Comparison of ENCODE assay signal across 1 cellular context in the genomic region with DNA sequence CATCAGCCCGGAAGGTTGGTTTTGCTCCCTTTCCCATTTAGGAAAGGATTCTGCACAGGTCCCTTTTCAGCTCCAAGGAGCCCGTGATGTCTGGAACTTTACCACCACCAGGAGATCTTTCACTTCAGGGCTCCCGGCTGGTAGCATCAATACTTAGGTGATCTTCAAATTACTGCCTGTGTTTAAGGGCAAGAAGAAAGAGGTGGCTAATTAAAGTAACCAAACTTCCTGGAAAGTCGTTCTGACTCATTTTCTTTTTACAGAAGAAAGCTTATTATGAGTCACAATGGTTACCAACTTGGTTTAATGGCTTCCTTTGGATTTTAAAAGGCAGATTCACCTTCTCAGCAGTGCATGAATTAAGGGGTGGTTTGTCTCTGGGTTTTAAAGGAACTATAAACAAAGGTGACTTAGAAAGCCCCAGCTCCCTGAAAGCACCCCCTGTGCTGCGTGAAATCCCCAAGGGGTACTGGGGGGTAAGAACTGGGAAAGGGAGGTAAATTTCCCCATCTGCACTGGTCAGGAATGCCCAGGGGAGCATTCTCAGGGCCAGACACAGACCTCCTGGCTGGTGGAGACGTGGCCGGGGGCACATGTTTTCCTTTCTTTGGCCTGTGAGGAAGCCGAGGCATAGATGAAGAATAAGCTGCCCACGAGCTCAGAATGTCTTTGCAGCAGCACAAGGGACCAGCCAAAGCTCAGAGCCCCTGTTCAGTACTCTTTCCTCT.
TF ChIP-seq lines count a peak whose summit lies in the region.

No MANE protein-coding gene starts in this region.

TF ChIP-seq in HEK293, 187 proteins besides CTCF, POLR2A, EP300 and RAD21 (continued from another document):
- TF ChIP-seq ZNF658 (tag by site-specific recombination; IDR thresholded peaks at IDR 0.05) (no peak), HOXC10 (CRISPR knock-in tag; IDR thresholded peaks at IDR 0.05) (no peak), RBAK (tag by site-specific recombination; IDR thresholded peaks at IDR 0.05) (no peak), ZNF184 (tag by site-specific recombination; IDR thresholded peaks at IDR 0.05) (0 out of 2 replicates have a peak, but pooled peaks have one; percentile 18), ZNF169 (tag by site-specific recombination; IDR thresholded peaks at IDR 0.05) (no peak), ZNF335 (tag by site-specific recombination; conservative IDR thresholded peaks at IDR 0.05) (no peak), SCRT2 (tag by site-specific recombination; IDR thresholded peaks at IDR 0.05) (no peak), WT1 (tag by site-specific recombination; IDR thresholded peaks at IDR 0.05) (no peak), ZNF423 (tag by site-specific recombination; IDR thresholded peaks at IDR 0.05) (no peak)
- TF ChIP-seq, protein P1, sequence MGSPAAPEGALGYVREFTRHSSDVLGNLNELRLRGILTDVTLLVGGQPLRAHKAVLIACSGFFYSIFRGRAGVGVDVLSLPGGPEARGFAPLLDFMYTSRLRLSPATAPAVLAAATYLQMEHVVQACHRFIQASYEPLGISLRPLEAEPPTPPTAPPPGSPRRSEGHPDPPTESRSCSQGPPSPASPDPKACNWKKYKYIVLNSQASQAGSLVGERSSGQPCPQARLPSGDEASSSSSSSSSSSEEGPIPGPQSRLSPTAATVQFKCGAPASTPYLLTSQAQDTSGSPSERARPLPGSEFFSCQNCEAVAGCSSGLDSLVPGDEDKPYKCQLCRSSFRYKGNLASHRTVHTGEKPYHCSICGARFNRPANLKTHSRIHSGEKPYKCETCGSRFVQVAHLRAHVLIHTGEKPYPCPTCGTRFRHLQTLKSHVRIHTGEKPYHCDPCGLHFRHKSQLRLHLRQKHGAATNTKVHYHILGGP (tag by site-specific recombination; IDR thresholded peaks at IDR 0.05) = peak; percentile 80
